26 cellular contexts compared by ENCODE assay signal in genomic region chr14:32104308-32104707, GRCh38.
"Had no signal": no experiment of that assay in that cellular context is flagged by ENCODE, and none has a peak within 500 bp of the region (broad histone marks: within the 10 kb centered on the region; RNA-seq: fewer than 3 reads in every experiment).

No MANE protein-coding gene starts in this region.

- DNase-seq: activated CD4-positive, alpha-beta T cell treated with anti-CD3 and anti-CD28 coated beads, Interleukin-2, amount 10 ng/mL, durations not matched to agents 7 days and 5 days; activated CD4-positive, CD25-positive, alpha-beta regulatory T cell treated with anti-CD3 and anti-CD28 coated beads, Interleukin-2, amount 50 U/mL, for 72 hours; activated CD8-positive, alpha-beta T cell treated with anti-CD3 and anti-CD28 coated beads for 36 hours; activated naive CD4-positive, alpha-beta T cell; activated T-cell treated with anti-CD3 and anti-CD28 coated beads, Interleukin-2, amount 50 U/mL, for 4 hours; dermis blood vessel endothelial cell; effector CD4-positive, alpha-beta T cell; foreskin keratinocyte; heart right ventricle; islet precursor cell; midbrain; naive thymus-derived CD8-positive, alpha-beta T cell; occipital lobe; stimulated activated CD4-positive, alpha-beta T cell treated with anti-CD3 and anti-CD28 coated beads, Interleukin-15, amount 100 ng/mL, for 24 hours; stimulated activated CD4-positive, alpha-beta T cell treated with anti-CD3 and anti-CD28 coated beads, Interleukin-2, amount 100 ng/mL, for 24 hours; stimulated activated naive B cell treated with anti-CD40 and anti-IgM and Interleukin-4, amounts not matched to agents 10 μg/mL and 1 μg/mL and 100 μg/mL, for 72 hours; stomach; SW 1271 had no signal

- H3K4me3 ChIP-seq: breast epithelium, esophagus muscularis mucosa, heart right ventricle, right atrium auricular region, stomach, suprapubic skin, tibial nerve had no signal

- H3K27ac ChIP-seq: breast epithelium, esophagus muscularis mucosa, foreskin keratinocyte, heart right ventricle, parathyroid adenoma, right atrium auricular region, stomach, suprapubic skin, tibial nerve had no signal

- H3K27me3 ChIP-seq: breast epithelium, esophagus muscularis mucosa, foreskin keratinocyte, heart right ventricle, right atrium auricular region, stomach, suprapubic skin, tibial nerve had no signal

- FAIRE-seq: urothelium cell line had no signal

- ATAC-seq: activated CD8-positive, alpha-beta T cell treated with anti-CD3 and anti-CD28 coated beads for 36 hours; activated naive CD4-positive, alpha-beta T cell treated with anti-CD3 and anti-CD28 coated beads, Interleukin-2, amount 50 U/mL, for 72 hours; activated T-cell treated with anti-CD3 and anti-CD28 coated beads, Interleukin-2, amount 50 U/mL, for 4 hours; foreskin keratinocyte; naive thymus-derived CD8-positive, alpha-beta T cell; stimulated activated naive B cell treated with anti-CD40 and anti-IgM and Interleukin-4, amounts not matched to agents 10 μg/mL and 1 μg/mL and 100 μg/mL, for 72 hours had no signal

- H3K9me3 ChIP-seq: breast epithelium, esophagus muscularis mucosa, heart right ventricle, right atrium auricular region, stomach, suprapubic skin, tibial nerve had no signal

- H2AFZ ChIP-seq: parathyroid adenoma had no signal

- H3K9ac ChIP-seq: parathyroid adenoma had no signal

- H3K36me3 ChIP-seq: breast epithelium, esophagus muscularis mucosa had no signal
